ENCODE assay signal across 27 cellular contexts in genomic region chr21:15928196-15928595, GRCh38.
"Had no signal": no experiment of that assay in that cellular context is flagged by ENCODE, and none has a peak within 500 bp of the region (broad histone marks: within the 10 kb centered on the region; RNA-seq: fewer than 3 reads in every experiment).

No MANE protein-coding gene starts in this region.

- H3K27ac ChIP-seq: ascending aorta, cardiac muscle cell, epithelial cell of prostate, right lobe of liver, skin epidermis, stomach, suprapubic skin, tibial artery, upper lobe of right lung, WERI-Rb-1 had no signal

- DNase-seq: activated CD4-positive, alpha-beta T cell treated with anti-CD3 and anti-CD28 coated beads for 48 hours; activated CD4-positive, alpha-beta T cell treated with anti-CD3 and anti-CD28 coated beads, Interleukin-2, amount 50 U/mL, for 48 hours; activated CD8-positive, alpha-beta memory T cell treated with anti-CD3 and anti-CD28 coated beads for 24 hours; activated gamma-delta T cell; activated naive CD4-positive, alpha-beta T cell treated with anti-CD3 and anti-CD28 coated beads, Interleukin-2, amount 10 ng/mL, durations not matched to agents 7 days and 5 days; activated naive CD8-positive, alpha-beta T cell treated with anti-CD3 and anti-CD28 coated beads, Interleukin-2, amount 10 ng/mL, durations not matched to agents 7 days and 5 days; effector CD4-positive, alpha-beta T cell; head of caudate nucleus; hypothalamus; immature natural killer cell; midbrain; natural killer cell; right lobe of liver; stimulated activated CD4-positive, alpha-beta T cell treated with anti-CD3 and anti-CD28 coated beads, Interleukin-1b, Interleukin-23, amount 100 ng/mL, for 48 hours; stimulated activated CD4-positive, alpha-beta T cell treated with anti-CD3 and anti-CD28 coated beads, Interleukin-4, amount 100 ng/mL, for 4 hours; stimulated activated CD8-positive, alpha-beta memory T cell treated with anti-CD3 and anti-CD28 coated beads, Interleukin-4, amount 100 ng/mL, for 48 hours; stomach; SW 1271; T-helper 9 cell; tibial artery; upper lobe of right lung; WERI-Rb-1 had no signal

- H3K4me1 ChIP-seq: ascending aorta, right lobe of liver, stomach, suprapubic skin, tibial artery, upper lobe of right lung had no signal

- H3K36me3 ChIP-seq: ascending aorta, cardiac muscle cell, right lobe of liver, stomach, suprapubic skin, tibial artery, upper lobe of right lung, WERI-Rb-1 had no signal

- H3K9me3 ChIP-seq: right lobe of liver, stomach, suprapubic skin, tibial artery, upper lobe of right lung had no signal

- H3K27me3 ChIP-seq: ascending aorta, cardiac muscle cell, right lobe of liver, stomach, suprapubic skin, tibial artery, upper lobe of right lung had no signal

- H3K4me3 ChIP-seq: ascending aorta, cardiac muscle cell, right lobe of liver, skin epidermis, stomach, suprapubic skin, tibial artery, upper lobe of right lung had no signal
